In genomic region chr15:85607842-85608241, GRCh38 we compare ENCODE assay signal across 9 cellular contexts.
A peak's percentile ranks its signal among the peaks of the same experiment; 100 is the strongest.
DNase-seq lines count a peak whose midpoint lies in the region; ATAC-seq, FAIRE-seq and TF ChIP-seq lines count a peak whose summit lies in the region.
"Had no signal": no experiment of that assay in that cellular context is flagged by ENCODE, and none has a peak within 500 bp of the region (broad histone marks: within the 10 kb centered on the region; RNA-seq: fewer than 3 reads in every experiment).

No MANE protein-coding gene starts in this region.

- no peak overlapping the region for H2BK15ac ChIP-seq in mesendoderm (replicated peaks; ENCODE audit: low read depth)

- H3K23ac ChIP-seq in mesendoderm (ENCODE audit: low read length): no peak overlapping the region

- FAIRE-seq in bronchial epithelial cell (lab: Jason Lieb, UNC): no peak

- H3K27me3 ChIP-seq in bronchial epithelial cell (ENCODE audit: control insufficient read depth, insufficient read depth, low read length): no peaks in the 10 kb centered on the region
- H3K27me3 ChIP-seq in lung (ENCODE audit: control insufficient read depth, insufficient read depth): no peaks in the 10 kb centered on the region
- H3K27me3 ChIP-seq in vagina: no peaks in the 10 kb centered on the region
- no peaks in the 10 kb centered on the region for H3K27me3 ChIP-seq in H7 (ENCODE audit: control insufficient read depth, insufficient read depth, low read length)
- no peaks in the 10 kb centered on the region for H3K27me3 ChIP-seq in mesendoderm (ENCODE audit: insufficient read depth, low read length, poor library complexity)

- peak overlapping the region in 1 of 2 donors; percentile 85 for H3K4me3 Mint-ChIP-seq in activated T-cell treated with anti-CD3 and anti-CD28 coated beads, Interleukin-2, amount 50 U/mL, for 72 hours

- no peaks in the 10 kb centered on the region for H3K9me3 Mint-ChIP-seq in activated T-cell treated with anti-CD3 and anti-CD28 coated beads, Interleukin-2, amount 50 U/mL, for 72 hours

- DNase-seq in activated T-cell treated with anti-CD3 and anti-CD28 coated beads, Interleukin-2, amount 50 U/mL, for 72 hours: no peak
- no peak for DNase-seq in activated T-cell treated with anti-CD3 and anti-CD28 coated beads, Interleukin-2, amount 50 U/mL, for 1 hour
- DNase-seq in bronchial epithelial cell (ENCODE audit: low read depth): peak; percentile 92
- DNase-seq in lung (ENCODE audit: low spot score): no peak
- no peak for DNase-seq in vagina (ENCODE audit: extremely low spot score in 2 of 2)
- DNase-seq in H7: no peak
- DNase-seq in mesendoderm: no peak
- DNase-seq: NCI-H187 had no signal

- H4K8ac ChIP-seq in mesendoderm (ENCODE audit: low read depth, low read length): no peak overlapping the region

- TF ChIP-seq POLR2A in vagina (IDR thresholded peaks at IDR 0.05): no peak

- no peak overlapping the region for H4K5ac ChIP-seq in mesendoderm (ENCODE audit: low read length)

- H2AK5ac ChIP-seq in mesendoderm (ENCODE audit: low read length): no peak overlapping the region

- peaks cover 4 to 26% of the 10 kb centered on the region in 2 donors for H3K4me1 ChIP-seq in lung (ENCODE audit: control insufficient read depth in 2 of 2, insufficient read depth in 2 of 2, low read length in 2 of 2)
- peaks cover 30% of the 10 kb centered on the region for H3K4me1 ChIP-seq in vagina
- H3K4me1 ChIP-seq in mesendoderm (ENCODE audit: control insufficient read depth, low read depth, low read length): no peaks in the 10 kb centered on the region

- H3K18ac ChIP-seq in mesendoderm (ENCODE audit: low read length): no peak overlapping the region

- no peak overlapping the region for H3K56ac ChIP-seq in mesendoderm (ENCODE audit: low read length)

- no peak overlapping the region for H3K4ac ChIP-seq in mesendoderm (ENCODE audit: low read depth, low read length)

- H3K9me3 ChIP-seq in lung (ENCODE audit: control insufficient read depth in 2 of 2, insufficient read depth in 1 of 2, low read length in 1 of 2) (no peaks in the 10 kb centered on the region), vagina (no peaks in the 10 kb centered on the region)

- H3K36me3 ChIP-seq in bronchial epithelial cell (ENCODE audit: control insufficient read depth, insufficient read depth, low read length) (peaks cover 1% of the 10 kb centered on the region), lung (ENCODE audit: control insufficient read depth in 2 of 2, insufficient read depth in 2 of 2, low read length in 2 of 2) (peaks cover 7 to 12% of the 10 kb centered on the region in 2 donors), vagina (no peaks in the 10 kb centered on the region), H7 (replicated peaks; ENCODE audit: control insufficient read depth, insufficient read depth, low read length) (no peaks in the 10 kb centered on the region), mesendoderm (ENCODE audit: control insufficient read depth, insufficient read depth, low read length) (peaks cover 2% of the 10 kb centered on the region)

- ATAC-seq in activated T-cell treated with anti-CD3 and anti-CD28 coated beads, Interleukin-2, amount 50 U/mL, for 72 hours (replicated peaks in 1 of 2): peak; percentile 35 to 41
- ATAC-seq in lung (ENCODE audit: insufficient read depth, low FRiP score) (peak; percentile 47), GM19467 (IDR thresholded peaks at IDR 0.05; ENCODE audit: unreplicated experiment) (no peak)

- WGBS in lung, 2 donors: 56 to 83% methylated on average over 1 of the region's 1 CpG
- no CpG with 5 or more reads among the region's 1 CpG for WGBS in mesendoderm (ENCODE audit: extremely low coverage, insufficient coverage, low lambda C conversion rate)

- peaks cover 23% of the 10 kb centered on the region for H3K4me1 Mint-ChIP-seq in activated T-cell treated with anti-CD3 and anti-CD28 coated beads, Interleukin-2, amount 50 U/mL, for 72 hours (ENCODE audit: low read depth)

- H3K4me2 ChIP-seq in mesendoderm (ENCODE audit: low read length): no peak overlapping the region

- no peaks in the 10 kb centered on the region for H3K79me2 ChIP-seq in mesendoderm (ENCODE audit: control insufficient read depth, insufficient read depth, low read length)

- TF ChIP-seq CTCF in bronchial epithelial cell (IDR thresholded peaks at IDR 0.05; ENCODE audit: insufficient read depth, low read length, severe bottlenecking): no peak
- no peak for TF ChIP-seq CTCF in lung (IDR thresholded peaks at IDR 0.05; ENCODE audit: control extremely low read depth, extremely low read depth)
- no peak for TF ChIP-seq CTCF in vagina (IDR thresholded peaks at IDR 0.05)

- peaks cover 11 to 15% of the 10 kb centered on the region in 2 donors for H3K36me3 Mint-ChIP-seq in activated T-cell treated with anti-CD3 and anti-CD28 coated beads, Interleukin-2, amount 50 U/mL, for 72 hours (ENCODE audit: insufficient read depth in 2 of 2)

- H3K27me3 Mint-ChIP-seq in activated T-cell treated with anti-CD3 and anti-CD28 coated beads, Interleukin-2, amount 50 U/mL, for 72 hours (ENCODE audit: low read depth): no peaks in the 10 kb centered on the region

- no peak overlapping the region for H3K27ac Mint-ChIP-seq in activated T-cell treated with anti-CD3 and anti-CD28 coated beads, Interleukin-2, amount 50 U/mL, for 72 hours

- no peak overlapping the region for H2BK120ac ChIP-seq in mesendoderm (ENCODE audit: low read depth, low read length)

- peaks cover 4% of the 10 kb centered on the region for H3K79me1 ChIP-seq in mesendoderm (ENCODE audit: low read length)

- intact Hi-C loops in vagina (cut with DNase I): no loop called here

- no peak overlapping the region for H2BK5ac ChIP-seq in mesendoderm (ENCODE audit: low read length)

- H3K27ac ChIP-seq in lung (ENCODE audit: low read depth in 1 of 2, low read length in 1 of 2): no peak overlapping the region
- H3K27ac ChIP-seq in vagina: peak overlapping the region; percentile 63
- no peak overlapping the region for H3K27ac ChIP-seq in mesendoderm (ENCODE audit: low read depth, low read length)

- H3K4me3 ChIP-seq in bronchial epithelial cell (ENCODE audit: low read depth, low read length): no peak overlapping the region
- H3K4me3 ChIP-seq in lung: no peak overlapping the region
- no peak overlapping the region for H3K4me3 ChIP-seq in vagina
- no peak overlapping the region for H3K4me3 ChIP-seq in H7 (ENCODE audit: insufficient read depth, low read depth, low read length)
- no peak overlapping the region for H3K4me3 ChIP-seq in mesendoderm (ENCODE audit: low read length)

- no peak overlapping the region for H3K9ac ChIP-seq in mesendoderm (ENCODE audit: low read length)
